ENCODE assay signal across 11 cellular contexts in the genomic region with DNA sequence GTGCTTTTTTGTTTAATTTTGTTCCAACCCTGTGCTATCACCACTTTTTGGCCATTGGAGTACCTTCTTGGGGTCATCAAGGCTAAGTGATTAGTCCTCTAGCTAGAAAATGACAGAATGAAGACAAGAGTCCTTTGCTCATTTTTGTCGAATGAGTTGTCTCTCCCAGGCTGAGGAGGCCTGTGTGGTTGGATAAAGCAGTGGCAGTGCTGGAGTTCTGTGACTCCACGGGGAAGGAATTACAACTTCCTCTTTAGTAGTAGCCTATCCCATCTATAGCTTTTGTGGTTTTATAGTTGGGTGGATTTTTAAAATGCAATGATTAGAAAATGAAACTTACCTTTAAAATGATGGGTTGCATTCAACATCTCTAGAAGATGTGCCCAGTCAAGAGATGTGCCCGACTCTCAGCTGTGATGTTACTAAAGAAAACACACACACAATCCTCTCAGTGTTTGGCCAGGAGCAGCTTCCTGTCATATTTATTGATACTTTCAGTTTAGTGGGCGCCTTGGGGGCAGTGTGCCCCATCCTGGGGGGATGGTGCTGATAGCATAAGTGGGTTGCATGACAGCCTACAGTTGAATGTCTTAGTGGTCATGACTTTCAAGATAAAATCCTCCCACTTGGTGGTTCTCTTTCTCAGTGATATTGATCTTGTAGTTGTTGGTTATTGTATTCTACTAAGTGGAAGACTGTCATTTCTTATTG. TPM values are rescaled to one million over a fixed set of nuclear protein-coding genes. Genes with fewer than 3 reads are reported as not detected.
DNase-seq lines count a peak whose midpoint lies in the region; ATAC-seq and TF ChIP-seq lines count a peak whose summit lies in the region.
"Had no signal": no experiment of that assay in that cellular context is flagged by ENCODE, and none has a peak within 500 bp of the region (broad histone marks: within the 10 kb centered on the region; RNA-seq: fewer than 3 reads in every experiment).

No MANE protein-coding gene starts in this region.

- no peak overlapping the region for H2AFZ ChIP-seq in H9 (ENCODE audit: low read length)

- H3T11ph ChIP-seq in H9 (ENCODE audit: low read length), result no peak overlapping the region

- no peaks in the 10 kb centered on the region for H3K36me3 Mint-ChIP-seq in CD4-positive, alpha-beta T cell (ENCODE audit: low read depth)
- peaks cover 24% of the 10 kb centered on the region for H3K36me3 Mint-ChIP-seq in activated CD4-positive, alpha-beta memory T cell treated with anti-CD3 and anti-CD28 coated beads, Interleukin-2, amount 10 ng/mL, durations not matched to agents 7 days and 5 days (ENCODE audit: low read depth)
- H3K36me3 Mint-ChIP-seq in H9 (ENCODE audit: insufficient read depth in 1 of 3, low read depth in 3 of 3), result peaks cover 0 to 11% (median 3%) of the 10 kb centered on the region in 3 experiments; a peak in 2 of 7 replicates
- H3K36me3 Mint-ChIP-seq: mesothelial cell of epicardium had no signal

- POLR2A ChIA-PET in CD4-positive, alpha-beta T cell (lab: Charles Lee), result interaction anchor here (0.6 to 5.7 kb wide), 4 partner anchors 10 to 216 kb away, joined by 3 to 85 read pairs (median 3); a partner anchor contains a TSS
- POLR2A ChIA-PET in activated CD4-positive, alpha-beta memory T cell treated with anti-CD3 and anti-CD28 coated beads, Interleukin-2, amount 10 ng/mL, durations not matched to agents 7 days and 5 days (lab: Charles Lee), result interaction anchor here (1.1 to 5.6 kb wide), 6 partner anchors 9 to 227 kb away, joined by 3 to 122 read pairs (median 14); a partner anchor contains a TSS

- TF ChIP-seq CTCF in CD4-positive, alpha-beta T cell (IDR thresholded peaks at IDR 0.05), result no peak
- TF ChIP-seq CTCF in mucosa of descending colon (IDR thresholded peaks at IDR 0.05) (no peak), H9 (conservative IDR thresholded peaks at IDR 0.05) (no peak)

- H3K4ac ChIP-seq in H9 (ENCODE audit: low read depth, low read length), result no peak overlapping the region

- H4K20me1 ChIP-seq in H9 (ENCODE audit: control insufficient read depth, insufficient read depth, insufficient read length), result no peaks in the 10 kb centered on the region

- no peak overlapping the region for H3K18ac ChIP-seq in H9 (ENCODE audit: insufficient read length, low read depth, low read length)

- H3K9ac ChIP-seq in H9 (ENCODE audit: extremely low read depth, insufficient read length, low read length), result no peak overlapping the region

- no peak overlapping the region for H4K91ac ChIP-seq in H9 (ENCODE audit: insufficient read length, low read depth, low read length)

- CTCF ChIA-PET in CD4-positive, alpha-beta T cell (lab: Charles Lee), result interaction anchor here (2.2 kb wide), 1 partner anchor 11 kb away, joined by 13 read pairs; a partner anchor contains a TSS
- CTCF ChIA-PET in activated CD4-positive, alpha-beta memory T cell treated with anti-CD3 and anti-CD28 coated beads, Interleukin-2, amount 10 ng/mL, durations not matched to agents 7 days and 5 days (lab: Charles Lee), result interaction anchor here (0.9 to 5.7 kb wide), 7 partner anchors 11 to 228 kb away, joined by 3 to 42 read pairs (median 4); a partner anchor contains a TSS

- peaks cover 93% of the 10 kb centered on the region for H3K4me1 Mint-ChIP-seq in CD4-positive, alpha-beta T cell (ENCODE audit: low read depth)
- peaks cover 92% of the 10 kb centered on the region for H3K4me1 Mint-ChIP-seq in activated CD4-positive, alpha-beta memory T cell treated with anti-CD3 and anti-CD28 coated beads, Interleukin-2, amount 10 ng/mL, durations not matched to agents 7 days and 5 days
- peaks cover 0 to 7% of the 10 kb centered on the region in 2 experiments; a peak in 1 of 4 replicates for H3K4me1 Mint-ChIP-seq in H9
- H3K4me1 Mint-ChIP-seq: mesothelial cell of epicardium had no signal

- H2BK15ac ChIP-seq in H9 (ENCODE audit: low read depth, low read length), result no peak overlapping the region

- no peak for DNase-seq in CD4-positive, alpha-beta T cell
- peak; percentile 62 for DNase-seq in activated CD4-positive, alpha-beta memory T cell treated with anti-CD3 and anti-CD28 coated beads, Interleukin-2, amount 10 ng/mL, durations not matched to agents 7 days and 5 days
- DNase-seq in mucosa of descending colon (no peak), H9 (no peak), activated gamma-delta T cell (lab: John Stamatoyannopoulos, UW) (no peak), dedifferentiated amniotic fluid mesenchymal stem cell (ENCODE audit: extremely low spot score) (no peak)
- DNase-seq: GF-D8, NCI-H1694 had no signal

- intact Hi-C loops in CD4-positive, alpha-beta T cell (cut with DNase I, micrococcal nuclease), result loop anchor here in 1 of 2 experiments (1.0 kb wide), 1 partner anchor 11 kb away; no protein-coding TSS in a partner anchor
- intact Hi-C loops in mucosa of descending colon (cut with DNase I, micrococcal nuclease), result no loop called here

- H2BK120ac ChIP-seq in H9 (ENCODE audit: low read depth, low read length, poor library complexity, severe bottlenecking), result no peak overlapping the region

- peak overlapping the region; percentile 91 for H3K27ac Mint-ChIP-seq in CD4-positive, alpha-beta T cell
- H3K27ac Mint-ChIP-seq in activated CD4-positive, alpha-beta memory T cell treated with anti-CD3 and anti-CD28 coated beads, Interleukin-2, amount 10 ng/mL, durations not matched to agents 7 days and 5 days, result peak overlapping the region; percentile 95
- no peak overlapping the region for H3K27ac Mint-ChIP-seq in H9
- H3K27ac Mint-ChIP-seq: mesothelial cell of epicardium had no signal

- H3K4me2 ChIP-seq in H9 (ENCODE audit: insufficient read depth, insufficient read length, low read length), result no peak overlapping the region

- no peaks in the 10 kb centered on the region for H3K9me3 ChIP-seq in CD4-positive, alpha-beta T cell (ENCODE audit: control insufficient read depth, low read length)
- no peaks in the 10 kb centered on the region for H3K9me3 ChIP-seq in mucosa of descending colon
- no peaks in the 10 kb centered on the region for H3K9me3 ChIP-seq in H9 (ENCODE audit: control insufficient read depth, low read depth, low read length)

- H3K23ac ChIP-seq in H9 (ENCODE audit: insufficient read length, low read depth, low read length), result no peak overlapping the region

- H3K27me3 ChIP-seq in CD4-positive, alpha-beta T cell (ENCODE audit: control insufficient read depth, insufficient read depth, low read length), result no peaks in the 10 kb centered on the region
- no peaks in the 10 kb centered on the region for H3K27me3 ChIP-seq in H9 (ENCODE audit: insufficient read depth, low read length)

- H3K23me2 ChIP-seq in H9 (ENCODE audit: insufficient read length, low read depth, low read length, poor library complexity, severe bottlenecking), result no peaks in the 10 kb centered on the region

- H3K79me2 ChIP-seq in H9 (ENCODE audit: insufficient read depth, low read length), result no peaks in the 10 kb centered on the region

- H3K4me1 ChIP-seq in mucosa of descending colon (ENCODE audit: low read depth) (peaks cover 33% of the 10 kb centered on the region), H9 (ENCODE audit: insufficient read depth, low read length) (no peaks in the 10 kb centered on the region)

- no peak overlapping the region for H4K8ac ChIP-seq in H9 (replicated peaks; ENCODE audit: insufficient read length, low read depth, low read length)

- no peaks in the 10 kb centered on the region for H3K9me3 Mint-ChIP-seq in CD4-positive, alpha-beta T cell
- H3K9me3 Mint-ChIP-seq in activated CD4-positive, alpha-beta memory T cell treated with anti-CD3 and anti-CD28 coated beads, Interleukin-2, amount 10 ng/mL, durations not matched to agents 7 days and 5 days, result no peaks in the 10 kb centered on the region
- peaks cover 4 to 7% of the 10 kb centered on the region in 2 experiments; a peak in 3 of 5 replicates for H3K9me3 Mint-ChIP-seq in H9
- H3K9me3 Mint-ChIP-seq: mesothelial cell of epicardium had no signal

- peak; percentile 26 for ATAC-seq in CD4-positive, alpha-beta T cell (ENCODE audit: poor library complexity)
- peak; percentile 21 for ATAC-seq in HG02852 (IDR thresholded peaks at IDR 0.05; ENCODE audit: unreplicated experiment)
- ATAC-seq in mucosa of descending colon, result peak; percentile 47
- ATAC-seq in HG03139 (IDR thresholded peaks at IDR 0.05; ENCODE audit: unreplicated experiment), result no peak

- no peak overlapping the region for H4K5ac ChIP-seq in H9 (ENCODE audit: insufficient read length, low read depth, low read length)

- no CpG with 5 or more reads among the region's 4 CpGs for WGBS in H9 (ENCODE audit: extremely low coverage, insufficient read length, low lambda C conversion rate)

- no peak overlapping the region for H2BK20ac ChIP-seq in H9 (ENCODE audit: low read depth, low read length, poor library complexity, severe bottlenecking)

- no peak overlapping the region for H2BK12ac ChIP-seq in H9 (ENCODE audit: insufficient read length, low read depth, low read length)

- H3K4me3 ChIP-seq in mucosa of descending colon, result no peak overlapping the region

- H2AK5ac ChIP-seq in H9 (ENCODE audit: insufficient read length, low read length), result no peak overlapping the region

- no peak overlapping the region for H3K14ac ChIP-seq in H9 (ENCODE audit: insufficient read depth, low read length)

- no peaks in the 10 kb centered on the region for H3K36me3 ChIP-seq in mucosa of descending colon (ENCODE audit: low read depth)

- no peak overlapping the region for H2BK5ac ChIP-seq in H9 (ENCODE audit: insufficient read length, low read length)

- H3K27ac ChIP-seq in CD4-positive, alpha-beta T cell (ENCODE audit: low read depth, low read length), result no peak overlapping the region
- H3K27ac ChIP-seq in H9 (ENCODE audit: insufficient read length, low read depth, low read length), result no peak overlapping the region

- no peak overlapping the region for H3K56ac ChIP-seq in H9 (ENCODE audit: insufficient read length, low read depth, low read length)

- no peaks in the 10 kb centered on the region for H3K27me3 Mint-ChIP-seq in CD4-positive, alpha-beta T cell
- H3K27me3 Mint-ChIP-seq in activated CD4-positive, alpha-beta memory T cell treated with anti-CD3 and anti-CD28 coated beads, Interleukin-2, amount 10 ng/mL, durations not matched to agents 7 days and 5 days, result no peaks in the 10 kb centered on the region
- H3K27me3 Mint-ChIP-seq in H9 (ENCODE audit: low read depth), result no peaks in the 10 kb centered on the region; the same call in 1 of the 2 replicates

- peak overlapping the region; percentile 75 for H3K4me3 Mint-ChIP-seq in CD4-positive, alpha-beta T cell
- H3K4me3 Mint-ChIP-seq in activated CD4-positive, alpha-beta memory T cell treated with anti-CD3 and anti-CD28 coated beads, Interleukin-2, amount 10 ng/mL, durations not matched to agents 7 days and 5 days, result peak overlapping the region; percentile 41
- no peak overlapping the region for H3K4me3 Mint-ChIP-seq in H9
- H3K4me3 Mint-ChIP-seq: mesothelial cell of epicardium had no signal

- no peaks in the 10 kb centered on the region for H3K79me1 ChIP-seq in H9 (ENCODE audit: insufficient read depth, low read depth, low read length, poor library complexity, severe bottlenecking)

RNA-seq across cellular contexts. Expression of a gene that starts 11.9 kb away (rescaled TPM):
- 10 to 100 TPM; 55.6 to 60.9 TPM for total RNA-seq in CD4-positive, alpha-beta T cell
- 10 to 100 TPM; 31.1 to 34.6 TPM for total RNA-seq in activated CD4-positive, alpha-beta memory T cell treated with anti-CD3 and anti-CD28 coated beads, Interleukin-2, amount 10 ng/mL, durations not matched to agents 7 days and 5 days
- total RNA-seq in mucosa of descending colon (10 to 100 TPM; 33.9 to 67.2 (median 60.1) TPM), H9 (2021) (7.0 and 7.5 TPM in 2 replicates)

Comparison
In these comparisons a context has a peak if more than half of its experiments do, and no peak if none do; other contexts are left out.
1. H3K27ac Mint-ChIP-seq: peak in CD4-positive, alpha-beta T cell (single experiment) and activated CD4-positive, alpha-beta memory T cell treated with anti-CD3 and anti-CD28 coated beads, Interleukin-2, amount 10 ng/mL, durations not matched to agents 7 days and 5 days (single experiment); none in H9 (0 of 3).
2. H3K4me3 Mint-ChIP-seq: peak in CD4-positive, alpha-beta T cell (single experiment) and activated CD4-positive, alpha-beta memory T cell treated with anti-CD3 and anti-CD28 coated beads, Interleukin-2, amount 10 ng/mL, durations not matched to agents 7 days and 5 days (single experiment); none in H9 (0 of 2).